ENCODE assay signal across 2 cellular contexts in the genomic region with DNA sequence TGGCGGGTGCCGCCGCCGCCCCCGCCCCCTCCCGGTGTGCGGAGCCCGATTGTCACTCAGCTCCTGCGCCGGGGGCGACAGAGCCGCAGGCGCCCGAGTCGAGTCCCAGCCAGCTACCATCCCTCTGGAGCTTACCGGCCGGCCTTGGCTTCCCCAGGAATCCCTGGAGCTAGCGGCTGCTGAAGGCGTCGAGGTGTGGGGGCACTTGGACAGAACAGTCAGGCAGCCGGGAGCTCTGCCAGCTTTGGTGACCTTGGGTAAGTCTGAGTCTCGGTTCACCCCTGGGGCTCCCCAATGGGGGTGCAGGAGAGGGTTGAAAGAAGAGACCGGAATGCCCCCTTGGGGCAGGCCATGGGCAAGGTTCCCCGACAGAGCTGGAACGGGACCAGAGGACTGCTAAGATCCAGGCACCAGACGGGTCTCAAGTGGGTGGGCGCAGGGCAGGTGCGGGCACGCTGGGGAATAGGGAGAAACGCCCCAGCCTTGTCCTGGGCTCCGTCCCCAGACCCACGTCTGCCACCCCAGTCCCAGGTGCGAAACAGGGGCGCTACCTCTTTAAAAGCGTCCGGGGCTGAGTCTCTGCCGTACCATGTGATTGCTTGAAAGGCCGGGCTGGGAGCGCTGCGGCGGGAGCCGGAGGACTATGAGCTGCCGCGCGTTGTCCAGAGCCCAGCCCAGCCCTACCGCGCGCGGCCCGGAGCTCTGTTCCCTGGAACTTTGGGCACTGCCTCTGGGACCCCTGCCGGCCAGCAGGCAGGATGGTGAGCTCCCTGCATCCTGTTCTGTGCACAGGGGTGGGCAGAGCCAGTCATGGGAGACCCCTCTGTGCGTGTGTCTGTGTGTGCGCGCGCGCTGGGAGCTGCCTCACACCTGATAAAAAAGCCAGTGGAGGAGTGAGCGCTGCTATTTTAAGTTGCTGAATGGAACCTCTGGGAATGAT.
TF ChIP-seq lines count a peak whose summit lies in the region.

Gene ADORA1 (plus strand): TSS at position 55 of the 940 bp plus-strand sequence. CDS start 1,116 bp downstream, outside the sequence.

TF ChIP-seq in Ishikawa, 13 proteins besides CTCF, POLR2A, EP300 and RAD21 (continued from another document):
- TF ChIP-seq, protein P1, sequence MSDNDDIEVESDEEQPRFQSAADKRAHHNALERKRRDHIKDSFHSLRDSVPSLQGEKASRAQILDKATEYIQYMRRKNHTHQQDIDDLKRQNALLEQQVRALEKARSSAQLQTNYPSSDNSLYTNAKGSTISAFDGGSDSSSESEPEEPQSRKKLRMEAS (IDR thresholded peaks at IDR 0.05): peak; percentile 83

TF ChIP-seq in WTC11, 78 proteins besides CTCF, POLR2A, EP300 and RAD21 (continued from another document and continues in another):
- TF ChIP-seq, protein P2, sequence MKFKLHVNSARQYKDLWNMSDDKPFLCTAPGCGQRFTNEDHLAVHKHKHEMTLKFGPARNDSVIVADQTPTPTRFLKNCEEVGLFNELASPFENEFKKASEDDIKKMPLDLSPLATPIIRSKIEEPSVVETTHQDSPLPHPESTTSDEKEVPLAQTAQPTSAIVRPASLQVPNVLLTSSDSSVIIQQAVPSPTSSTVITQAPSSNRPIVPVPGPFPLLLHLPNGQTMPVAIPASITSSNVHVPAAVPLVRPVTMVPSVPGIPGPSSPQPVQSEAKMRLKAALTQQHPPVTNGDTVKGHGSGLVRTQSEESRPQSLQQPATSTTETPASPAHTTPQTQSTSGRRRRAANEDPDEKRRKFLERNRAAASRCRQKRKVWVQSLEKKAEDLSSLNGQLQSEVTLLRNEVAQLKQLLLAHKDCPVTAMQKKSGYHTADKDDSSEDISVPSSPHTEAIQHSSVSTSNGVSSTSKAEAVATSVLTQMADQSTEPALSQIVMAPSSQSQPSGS (CRISPR knock-in tag; IDR thresholded peaks at IDR 0.05; ENCODE audit: borderline replicate concordance, low read depth): no peak
- TF ChIP-seq, protein P3, sequence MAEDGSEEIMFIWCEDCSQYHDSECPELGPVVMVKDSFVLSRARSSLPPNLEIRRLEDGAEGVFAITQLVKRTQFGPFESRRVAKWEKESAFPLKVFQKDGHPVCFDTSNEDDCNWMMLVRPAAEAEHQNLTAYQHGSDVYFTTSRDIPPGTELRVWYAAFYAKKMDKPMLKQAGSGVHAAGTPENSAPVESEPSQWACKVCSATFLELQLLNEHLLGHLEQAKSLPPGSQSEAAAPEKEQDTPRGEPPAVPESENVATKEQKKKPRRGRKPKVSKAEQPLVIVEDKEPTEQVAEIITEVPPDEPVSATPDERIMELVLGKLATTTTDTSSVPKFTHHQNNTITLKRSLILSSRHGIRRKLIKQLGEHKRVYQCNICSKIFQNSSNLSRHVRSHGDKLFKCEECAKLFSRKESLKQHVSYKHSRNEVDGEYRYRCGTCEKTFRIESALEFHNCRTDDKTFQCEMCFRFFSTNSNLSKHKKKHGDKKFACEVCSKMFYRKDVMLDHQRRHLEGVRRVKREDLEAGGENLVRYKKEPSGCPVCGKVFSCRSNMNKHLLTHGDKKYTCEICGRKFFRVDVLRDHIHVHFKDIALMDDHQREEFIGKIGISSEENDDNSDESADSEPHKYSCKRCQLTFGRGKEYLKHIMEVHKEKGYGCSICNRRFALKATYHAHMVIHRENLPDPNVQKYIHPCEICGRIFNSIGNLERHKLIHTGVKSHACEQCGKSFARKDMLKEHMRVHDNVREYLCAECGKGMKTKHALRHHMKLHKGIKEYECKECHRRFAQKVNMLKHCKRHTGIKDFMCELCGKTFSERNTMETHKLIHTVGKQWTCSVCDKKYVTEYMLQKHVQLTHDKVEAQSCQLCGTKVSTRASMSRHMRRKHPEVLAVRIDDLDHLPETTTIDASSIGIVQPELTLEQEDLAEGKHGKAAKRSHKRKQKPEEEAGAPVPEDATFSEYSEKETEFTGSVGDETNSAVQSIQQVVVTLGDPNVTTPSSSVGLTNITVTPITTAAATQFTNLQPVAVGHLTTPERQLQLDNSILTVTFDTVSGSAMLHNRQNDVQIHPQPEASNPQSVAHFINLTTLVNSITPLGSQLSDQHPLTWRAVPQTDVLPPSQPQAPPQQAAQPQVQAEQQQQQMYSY (CRISPR knock-in tag; IDR thresholded peaks at IDR 0.05): peak; percentile 69
- TF ChIP-seq MLX (CRISPR knock-in tag; IDR thresholded peaks at IDR 0.05): no peak
- TF ChIP-seq GTF2I (CRISPR knock-in tag; conservative IDR thresholded peaks at IDR 0.05): no peak
- TF ChIP-seq, protein P4, sequence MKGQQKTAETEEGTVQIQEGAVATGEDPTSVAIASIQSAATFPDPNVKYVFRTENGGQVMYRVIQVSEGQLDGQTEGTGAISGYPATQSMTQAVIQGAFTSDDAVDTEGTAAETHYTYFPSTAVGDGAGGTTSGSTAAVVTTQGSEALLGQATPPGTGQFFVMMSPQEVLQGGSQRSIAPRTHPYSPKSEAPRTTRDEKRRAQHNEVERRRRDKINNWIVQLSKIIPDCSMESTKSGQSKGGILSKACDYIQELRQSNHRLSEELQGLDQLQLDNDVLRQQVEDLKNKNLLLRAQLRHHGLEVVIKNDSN (CRISPR knock-in tag; IDR thresholded peaks at IDR 0.05): peak; percentile 76
- no peak for TF ChIP-seq NR2C2 (CRISPR knock-in tag; IDR thresholded peaks at IDR 0.05)
- TF ChIP-seq TEAD4 (CRISPR knock-in tag; IDR thresholded peaks at IDR 0.05): no peak
- TF ChIP-seq ELF4 (CRISPR knock-in tag; IDR thresholded peaks at IDR 0.05; ENCODE audit: low read depth): no peak
- no peak for TF ChIP-seq NR1H2 (CRISPR knock-in tag; IDR thresholded peaks at IDR 0.05)
- TF ChIP-seq ZNF121 (CRISPR knock-in tag; IDR thresholded peaks at IDR 0.05): no peak
- TF ChIP-seq EMX1 (CRISPR knock-in tag; IDR thresholded peaks at IDR 0.05): no peak
- no peak for TF ChIP-seq ATF6 (CRISPR knock-in tag; IDR thresholded peaks at IDR 0.05)
- TF ChIP-seq ARID4B (CRISPR knock-in tag; IDR thresholded peaks at IDR 0.05; ENCODE audit: borderline replicate concordance): peak; percentile 84; the same call in 1 of the 2 replicates
- no peak for TF ChIP-seq NFE2L1 (CRISPR knock-in tag; IDR thresholded peaks at IDR 0.05)
- no peak for TF ChIP-seq ATF1 (CRISPR knock-in tag; IDR thresholded peaks at IDR 0.05)
- no peak for TF ChIP-seq IRF1 (CRISPR knock-in tag; IDR thresholded peaks at IDR 0.05)
- no peak for TF ChIP-seq RORB (CRISPR knock-in tag; IDR thresholded peaks at IDR 0.05)
- no peak for TF ChIP-seq ZNF425 (CRISPR knock-in tag; conservative IDR thresholded peaks at IDR 0.05)
- TF ChIP-seq ERG (CRISPR knock-in tag; IDR thresholded peaks at IDR 0.05): no peak
- TF ChIP-seq OVOL2 (CRISPR knock-in tag; IDR thresholded peaks at IDR 0.05; ENCODE audit: borderline replicate concordance): no peak
- no peak for TF ChIP-seq SMAD4 (CRISPR knock-in tag; IDR thresholded peaks at IDR 0.05)
- no peak for TF ChIP-seq MXD4 (CRISPR knock-in tag; IDR thresholded peaks at IDR 0.05; ENCODE audit: borderline replicate concordance)
- TF ChIP-seq IRF2 (CRISPR knock-in tag; IDR thresholded peaks at IDR 0.05; ENCODE audit: borderline replicate concordance, low read depth): no peak
- no peak for TF ChIP-seq ZNF671 (CRISPR knock-in tag; IDR thresholded peaks at IDR 0.05)
- TF ChIP-seq STAT6 (CRISPR knock-in tag; conservative IDR thresholded peaks at IDR 0.05; ENCODE audit: low read depth): no peak
